ENCODE assay signal across 8 cellular contexts in the genomic region with DNA sequence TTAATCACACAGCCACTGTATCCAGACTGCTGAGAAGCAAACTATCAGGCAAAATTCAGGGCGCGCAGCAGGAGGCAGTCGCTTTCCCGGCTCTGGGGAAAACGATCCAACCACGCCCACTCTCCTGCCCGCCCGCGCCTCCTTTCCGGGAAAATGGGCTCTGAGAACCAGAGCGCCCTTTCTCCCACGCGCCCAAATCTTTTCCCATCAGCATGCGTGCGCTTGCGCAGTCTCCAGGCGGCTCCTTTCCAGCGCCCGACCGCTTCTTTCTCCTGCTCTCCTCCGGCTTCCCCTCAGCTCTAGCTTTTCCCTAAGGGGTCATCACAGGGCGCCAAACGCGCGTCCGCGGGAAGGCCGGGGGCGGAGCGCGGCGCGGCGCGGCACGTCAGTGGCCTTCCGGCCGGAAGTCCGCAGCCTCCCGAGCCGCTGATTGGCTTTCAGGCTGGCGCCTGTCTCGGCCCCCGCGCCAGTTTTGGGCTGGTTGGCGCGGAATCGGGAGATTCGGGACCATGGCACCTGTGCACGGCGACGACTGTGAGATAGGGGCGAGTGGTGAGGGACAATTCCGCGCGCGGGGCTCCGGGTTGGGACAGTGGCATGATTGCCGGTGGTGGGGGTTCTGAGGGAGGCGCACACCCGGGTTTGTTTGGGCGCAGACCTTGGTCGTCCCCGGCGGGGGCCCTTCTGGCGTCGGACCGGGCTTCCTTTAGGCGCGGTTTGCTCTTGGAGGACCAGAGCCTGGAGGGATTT. TPM values are rescaled to one million over a fixed set of nuclear protein-coding genes. Genes with fewer than 3 reads are reported as not detected.
A peak's percentile ranks its signal among the peaks of the same experiment; 100 is the strongest.
DNase-seq lines count a peak whose midpoint lies in the region; ATAC-seq, FAIRE-seq and TF ChIP-seq lines count a peak whose summit lies in the region.

Gene POLA1, plus strand, starts transcription at position 466 of the 750 bp plus-strand sequence. Its CDS starts 44 bp downstream, at position 510.

- peak within 1 kb of the TSS; percentile 74 for H3K4me3 ChIP-seq in fibroblast of the aortic adventitia (ENCODE audit: low read depth, low read length)

- peaks cover 9 to 15% of the 10 kb centered on the region in 2 donors for H3K4me1 Mint-ChIP-seq in natural killer cell treated with Interleukin-12 subunit alpha and Interleukin-12 subunit beta and Interleukin-15 and Interleukin-18, amount 100 ng/mL, for 72 hours (ENCODE audit: low read depth in 2 of 2)

- H3K4me3 Mint-ChIP-seq in natural killer cell treated with Interleukin-12 subunit alpha and Interleukin-12 subunit beta and Interleukin-15 and Interleukin-18, amount 100 ng/mL, for 72 hours: peak within 1 kb of the TSS; percentile 92

- peak within 1 kb of the TSS; percentile 76 to 78 for H3K27ac Mint-ChIP-seq in natural killer cell treated with Interleukin-12 subunit alpha and Interleukin-12 subunit beta and Interleukin-15 and Interleukin-18, amount 100 ng/mL, for 72 hours

- TF ChIP-seq POLR2A in H54 (IDR thresholded peaks at IDR 0.05; ENCODE audit: low read depth, low read length) (0 out of 2 replicates have a peak, but pooled peaks have one; percentile 14), Raji (IDR thresholded peaks at IDR 0.05; ENCODE audit: insufficient read depth, low read depth, low read length) (peak; percentile 54)

- FAIRE-seq in H54 (lab: Jason Lieb, UNC): no peak

- ATAC-seq in natural killer cell treated with Interleukin-12 subunit alpha and Interleukin-12 subunit beta and Interleukin-15 and Interleukin-18, amount 100 ng/mL, for 72 hours: peak; percentile 97 to 98

- H3K9me3 Mint-ChIP-seq in natural killer cell treated with Interleukin-12 subunit alpha and Interleukin-12 subunit beta and Interleukin-15 and Interleukin-18, amount 100 ng/mL, for 72 hours: no peaks in the 10 kb centered on the region

- peak; percentile 95 for DNase-seq in ELR (ENCODE audit: low read depth)
- peak; percentile 36 for DNase-seq in H54 (ENCODE audit: insufficient read length, low spot score)
- peak; percentile 87 for DNase-seq in LoVo (ENCODE audit: low spot score)
- peak; percentile 89 for DNase-seq in activated effector memory CD4-positive, alpha-beta T cell treated with anti-CD3 and anti-CD28 coated beads, Interleukin-2, amount 50 U/mL, for 16 hours
- DNase-seq in fibroblast of the aortic adventitia (ENCODE audit: low read depth): peak; percentile 96
- peak; percentile 87 for DNase-seq in natural killer cell treated with Interleukin-12 subunit alpha and Interleukin-12 subunit beta and Interleukin-15 and Interleukin-18, amount 100 ng/mL, for 72 hours (ENCODE audit: low spot score)
- DNase-seq in stimulated activated naive CD4-positive, alpha-beta T cell treated with Interleukin-2 at 50 U/mL for 16 hours (lab: John Stamatoyannopoulos, UW): peak; percentile 76

- peaks cover 0 to 5% of the 10 kb centered on the region in 2 donors for H3K27me3 Mint-ChIP-seq in natural killer cell treated with Interleukin-12 subunit alpha and Interleukin-12 subunit beta and Interleukin-15 and Interleukin-18, amount 100 ng/mL, for 72 hours

- no peaks in the 10 kb centered on the region for H3K36me3 Mint-ChIP-seq in natural killer cell treated with Interleukin-12 subunit alpha and Interleukin-12 subunit beta and Interleukin-15 and Interleukin-18, amount 100 ng/mL, for 72 hours

- peak; percentile 43 for TF ChIP-seq CTCF in fibroblast of the aortic adventitia (IDR thresholded peaks at IDR 0.05; ENCODE audit: insufficient read depth, low read length)

RNA-seq across cellular contexts. Expression of gene POLA1, which starts in this region (rescaled TPM):
- 9.2 and 24.9 TPM in 2 replicates for total RNA-seq in fibroblast of the aortic adventitia (ENCODE audit: low replicate concordance)
- total RNA-seq in natural killer cell treated with Interleukin-12 subunit alpha and Interleukin-12 subunit beta and Interleukin-15 and Interleukin-18, amount 100 ng/mL, for 72 hours: 10 to 100 TPM; 23.2 to 54.3 TPM

Comparison
In these comparisons a context has a peak if more than half of its experiments do, and no peak if none do; other contexts are left out.
1. Peak in every context shown above with its lines: DNase-seq, ATAC-seq and H3K4me3 ChIP-seq.
2. DNase-seq: peak in every context shown above with its lines; median percentile 96 in fibroblast of the aortic adventitia; 95 in ELR; 89 in activated effector memory CD4-positive, alpha-beta T cell treated with anti-CD3 and anti-CD28 coated beads, Interleukin-2, amount 50 U/mL, for 16 hours; 87 in LoVo; 87 in natural killer cell treated with Interleukin-12 subunit alpha and Interleukin-12 subunit beta and Interleukin-15 and Interleukin-18, amount 100 ng/mL, for 72 hours; 76 in stimulated activated naive CD4-positive, alpha-beta T cell treated with Interleukin-2 at 50 U/mL for 16 hours; 36 in H54.